10 cellular contexts compared by ENCODE assay signal in the genomic region with DNA sequence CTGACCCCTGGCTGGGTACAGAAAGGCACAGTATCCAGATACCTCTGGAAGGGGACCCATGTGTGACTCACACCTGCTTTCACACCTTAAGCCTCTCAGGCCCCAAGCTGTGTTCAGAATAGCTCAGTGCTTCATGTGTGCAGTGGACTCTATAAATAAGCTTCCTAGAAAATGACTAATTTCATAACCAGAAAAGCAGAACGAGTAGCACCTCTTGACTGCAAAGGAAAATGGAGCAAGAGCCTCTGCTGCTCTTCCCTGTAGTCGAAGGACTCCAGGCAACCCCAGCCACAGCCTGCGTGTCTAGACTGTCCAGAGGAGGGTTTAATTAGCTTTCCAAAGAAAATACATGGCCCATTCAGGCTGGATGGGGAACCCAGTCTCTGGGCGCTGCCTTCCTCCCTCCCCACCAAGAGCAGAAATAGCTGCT. TPM values are rescaled to one million over a fixed set of nuclear protein-coding genes. Genes with fewer than 3 reads are reported as not detected.
DNase-seq lines count a peak whose midpoint lies in the region; ATAC-seq and TF ChIP-seq lines count a peak whose summit lies in the region.
"Had no signal": no experiment of that assay in that cellular context is flagged by ENCODE, and none has a peak within 500 bp of the region (broad histone marks: within the 10 kb centered on the region; RNA-seq: fewer than 3 reads in every experiment).

No MANE protein-coding gene starts in this region.

- peak; percentile 89 for ATAC-seq in HG02973 (IDR thresholded peaks at IDR 0.05; ENCODE audit: unreplicated experiment)

- no peak for TF ChIP-seq EP300 in tibial nerve (IDR thresholded peaks at IDR 0.05)

- no peak overlapping the region for H3K27ac ChIP-seq in tibial nerve

- TF ChIP-seq POLR2A in GM19099 (IDR thresholded peaks at IDR 0.05; ENCODE audit: extremely low read depth, insufficient read length, low read depth) (peak; percentile 43), tibial nerve (IDR thresholded peaks at IDR 0.05) (no peak)

- 57 to 60% methylated on average over 4 of the region's 4 CpGs for WGBS in tibial nerve, 2 donors

- no peak for TF ChIP-seq CTCF in tibial nerve (IDR thresholded peaks at IDR 0.05)

- peaks cover 0 to 7% (median 0%) of the 10 kb centered on the region in 4 donors for H3K4me1 ChIP-seq in tibial nerve

- peak; percentile 94 for DNase-seq in DMS53 (lab: John Stamatoyannopoulos, UW)
- DNase-seq in OCI-M1 (lab: John Stamatoyannopoulos, UW) = peak; percentile 21
- no peak for DNase-seq in NCI-H2171 treated with DMSO at 0.1 percent for 48 hours (lab: John Stamatoyannopoulos, UW)
- no peak for DNase-seq in NCI-H1417 treated with DMSO at 0.1 percent for 48 hours (lab: John Stamatoyannopoulos, UW)
- no peak for DNase-seq in tibial nerve (ENCODE audit: low spot score in 2 of 2)
- DNase-seq in activated CD4-positive, alpha-beta T cell treated with anti-CD3 and anti-CD28 coated beads, Interleukin-2, amount 50 U/mL, for 4 hours = no peak
- DNase-seq: Caco-2, KBM-7 had no signal

- H3K36me3 ChIP-seq in tibial nerve = no peaks in the 10 kb centered on the region

- no peak overlapping the region for H3K4me3 ChIP-seq in tibial nerve

- H3K27me3 ChIP-seq in tibial nerve = no peaks in the 10 kb centered on the region

- no peaks in the 10 kb centered on the region for H3K9me3 ChIP-seq in tibial nerve
- H3K9me3 ChIP-seq: Caco-2 had no signal

RNA-seq across cellular contexts. Expression of a gene that starts 23.1 kb away (rescaled TPM):
- 10 to 100 TPM in 3 of 4 donors, 1 to 10 TPM in 1; 1.2 to 18.8 (median 15.1) TPM for total RNA-seq in tibial nerve
- total RNA-seq: Caco-2 had no signal

RNA-seq across cellular contexts. Expression of a gene that starts 42.5 kb away (rescaled TPM):
- total RNA-seq in tibial nerve = under 1 TPM in 2 of 4 donors, not detected in 2; 0.44 to 0.90 TPM
- total RNA-seq: Caco-2 had no signal

Comparison
In these comparisons a context has a peak if more than half of its experiments do, and no peak if none do; other contexts are left out.
1. DNase-seq: peak in DMS53 (single experiment) and OCI-M1 (single experiment); none in NCI-H2171 treated with DMSO at 0.1 percent for 48 hours (single experiment), NCI-H1417 treated with DMSO at 0.1 percent for 48 hours (single experiment), tibial nerve (0 of 2) and activated CD4-positive, alpha-beta T cell treated with anti-CD3 and anti-CD28 coated beads, Interleukin-2, amount 50 U/mL, for 4 hours (0 of 2).